8 cellular contexts compared by ENCODE assay signal in genomic region chr3:43692085-43692484, GRCh38. TPM values are rescaled to one million over a fixed set of nuclear protein-coding genes. Genes with fewer than 3 reads are reported as not detected.
A peak's percentile ranks its signal among the peaks of the same experiment; 100 is the strongest.
DNase-seq lines count a peak whose midpoint lies in the region; ATAC-seq, FAIRE-seq and TF ChIP-seq lines count a peak whose summit lies in the region.

No MANE protein-coding gene starts in this region.

- no peak overlapping the region for H2BK5ac ChIP-seq in trophoblast cell (ENCODE audit: low read depth, low read length, poor library complexity)

- H3K4me3 ChIP-seq in Panc1 (ENCODE audit: low read depth in 2 of 2, low read length in 2 of 2), result peak overlapping the region; percentile 76 to 77
- H3K4me3 ChIP-seq in esophagus squamous epithelium, result peak overlapping the region; percentile 71 to 99 (median 80)
- H3K4me3 ChIP-seq in trophoblast cell (ENCODE audit: low read depth, low read length), result no peak overlapping the region

- H4K12ac ChIP-seq in trophoblast cell (ENCODE audit: low read depth, low read length), result no peak overlapping the region

- CTCF ChIA-PET in Panc1 (lab: Charles Lee), result no interaction called here

- peak overlapping the region; percentile 32 for H3K4ac ChIP-seq in trophoblast cell (ENCODE audit: low read depth, low read length)

- FAIRE-seq in GM18507 (lab: Jason Lieb, UNC) (peak; percentile 50), HTR-8/SVneo (lab: Jason Lieb, UNC) (no peak)

- no peak for ATAC-seq in Panc1
- ATAC-seq in HG03442 (IDR thresholded peaks at IDR 0.05; ENCODE audit: unreplicated experiment), result no peak
- ATAC-seq in GM19452 (IDR thresholded peaks at IDR 0.05; ENCODE audit: unreplicated experiment), result no peak

- H3K79me2 ChIP-seq in trophoblast cell (ENCODE audit: control insufficient read depth, insufficient read depth, low read length, poor library complexity), result peaks cover 8% of the 10 kb centered on the region

- peak overlapping the region; percentile 6 for H3K4me2 ChIP-seq in trophoblast cell (ENCODE audit: low read length)

- in situ Hi-C loops in Panc1 (cut with HindIII; ENCODE audit: low pct_unique_long_range_greater_than_20kb, low sequenced_read_pairs), result no loop called here

- H3K9me3 ChIP-seq in Panc1 (ENCODE audit: control insufficient read depth, insufficient read depth, low read depth, low read length) (no peaks in the 10 kb centered on the region), esophagus squamous epithelium (no peaks in the 10 kb centered on the region), trophoblast cell (ENCODE audit: insufficient read depth, low read depth, low read length) (no peaks in the 10 kb centered on the region)

- no peak overlapping the region for H4K91ac ChIP-seq in trophoblast cell (ENCODE audit: low read depth, low read length)

- no peak overlapping the region for H2BK12ac ChIP-seq in trophoblast cell (ENCODE audit: low read length)

- peaks cover 11% of the 10 kb centered on the region; the same call in 1 of the 2 replicates for H3K4me1 ChIP-seq in Panc1 (ENCODE audit: control insufficient read depth, insufficient read depth, low read length)
- peaks cover 0 to 72% (median 23%) of the 10 kb centered on the region in 3 donors for H3K4me1 ChIP-seq in esophagus squamous epithelium
- H3K4me1 ChIP-seq in trophoblast cell (ENCODE audit: control insufficient read depth in 1 of 2, insufficient read depth in 2 of 2, low read length in 2 of 2), result no peaks in the 10 kb centered on the region

- peaks cover 11% of the 10 kb centered on the region for H3K79me1 ChIP-seq in trophoblast cell (ENCODE audit: low read length)

- no peaks in the 10 kb centered on the region for H3K36me3 ChIP-seq in Panc1 (ENCODE audit: control insufficient read depth, insufficient read depth, low read length)
- H3K36me3 ChIP-seq in esophagus squamous epithelium, result no peaks in the 10 kb centered on the region
- H3K36me3 ChIP-seq in trophoblast cell (ENCODE audit: control insufficient read depth in 1 of 2, insufficient read depth in 2 of 2, low read length in 2 of 2), result no peaks in the 10 kb centered on the region

- TSS peak; percentile 88 for BruUV-seq in Panc1 (replicated peaks; lab: Mats Ljungman, UMichigan)

- DNase-seq in GM18507 (ENCODE audit: extremely low spot score, insufficient read length, low read depth), result no peak
- DNase-seq in Panc1 (ENCODE audit: low read depth, low spot score), result no peak
- no peak for DNase-seq in esophagus squamous epithelium (lab: John Stamatoyannopoulos, UW)
- DNase-seq in trophoblast cell, result peak in 1 of 2 donors; percentile 9
- no peak for DNase-seq in DMS153 treated with DMSO at 0.1 percent for 48 hours (lab: John Stamatoyannopoulos, UW; ENCODE audit: unreplicated experiment)
- no peak for DNase-seq in HTR-8/SVneo (ENCODE audit: insufficient read length, low spot score)

- H3K27ac ChIP-seq in Panc1 (ENCODE audit: low read length) (peak overlapping the region; percentile 51; the same call in 1 of the 2 replicates), esophagus squamous epithelium (peak overlapping the region; percentile 66 to 99 (median 94)), trophoblast cell (ENCODE audit: low read depth, low read length) (no peak overlapping the region)

- no peak overlapping the region for H3K23ac ChIP-seq in trophoblast cell (ENCODE audit: low read length)

- TF ChIP-seq POLR2A in esophagus squamous epithelium (IDR thresholded peaks at IDR 0.05), result no peak

- H3K14ac ChIP-seq in trophoblast cell (ENCODE audit: low read length), result no peak overlapping the region

- H2BK120ac ChIP-seq in trophoblast cell (ENCODE audit: insufficient read depth, low read length, poor library complexity), result no peak overlapping the region

- no peaks in the 10 kb centered on the region for H3K27me3 ChIP-seq in Panc1 (ENCODE audit: control insufficient read depth, insufficient read depth, low read length)
- no peaks in the 10 kb centered on the region for H3K27me3 ChIP-seq in esophagus squamous epithelium
- H3K27me3 ChIP-seq in trophoblast cell (ENCODE audit: insufficient read depth, low read length), result no peaks in the 10 kb centered on the region

- no peak overlapping the region for H3K18ac ChIP-seq in trophoblast cell (ENCODE audit: low read length)

- H3K9ac ChIP-seq in trophoblast cell (ENCODE audit: low read length), result no peak overlapping the region

- TF ChIP-seq CTCF in Panc1 (IDR thresholded peaks at IDR 0.05), result no peak
- no peak for TF ChIP-seq CTCF in esophagus squamous epithelium (IDR thresholded peaks at IDR 0.05)

- 56 to 74% methylated on average over 7 of the region's 7 CpGs for WGBS in esophagus squamous epithelium, 2 donors
- WGBS in trophoblast cell (ENCODE audit: extremely low coverage, insufficient coverage, insufficient read length), result no CpG with 5 or more reads among the region's 7 CpGs

- no peak overlapping the region for H4K8ac ChIP-seq in trophoblast cell (ENCODE audit: low read depth, low read length)

- intact Hi-C loops in Panc1 (cut with micrococcal nuclease; ENCODE audit: unreplicated experiment) (no loop called here), esophagus squamous epithelium (cut with DNase I) (no loop called here)

- POLR2A ChIA-PET in Panc1 (lab: Charles Lee), result no interaction called here

- no peak overlapping the region for H2AK5ac ChIP-seq in trophoblast cell (ENCODE audit: low read length)

- no peak overlapping the region for H2AFZ ChIP-seq in trophoblast cell (ENCODE audit: insufficient read depth, low read length, poor library complexity)

RNA-seq across cellular contexts. Expression of gene ABHD5, which starts 1.3 kb away (rescaled TPM):
- 10.5 TPM for total RNA-seq in Panc1 (2021; ENCODE audit: unreplicated experiment)
- polyA plus RNA-seq in Panc1 (2012; ENCODE audit: insufficient read length), result 6.7 TPM
- 10 to 100 TPM; 28.3 to 38.1 (median 36.0) TPM for total RNA-seq in esophagus squamous epithelium
- polyA plus RNA-seq in trophoblast cell (2013), result 51.1 and 58.1 TPM in 2 replicates
